8 cellular contexts compared by ENCODE assay signal in the genomic region with DNA sequence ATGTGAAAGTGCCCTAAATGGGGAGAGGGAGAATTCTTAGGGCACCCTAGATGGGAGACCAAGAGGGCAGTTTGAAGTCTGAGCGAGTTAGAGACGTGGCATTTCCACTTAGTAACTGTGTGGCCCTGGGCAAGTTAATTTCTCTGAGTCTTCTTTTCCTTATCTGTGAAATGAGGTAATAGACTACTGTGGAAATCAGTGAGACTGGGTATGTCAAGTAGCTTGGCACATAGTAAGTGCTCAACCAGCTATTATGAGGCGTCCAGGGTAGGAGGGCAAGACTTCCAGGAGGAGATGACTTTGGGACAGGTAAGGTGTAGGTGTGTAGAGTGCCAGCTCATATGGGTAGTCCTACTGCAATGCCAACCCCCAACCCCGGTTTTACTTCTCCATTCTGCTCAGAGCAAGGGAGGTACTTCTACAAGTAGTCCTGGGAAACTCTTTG.
DNase-seq lines count a peak whose midpoint lies in the region; ATAC-seq, FAIRE-seq and TF ChIP-seq lines count a peak whose summit lies in the region.

No MANE protein-coding gene starts in this region.

- H3K9me3 ChIP-seq in HEK293 (ENCODE audit: control insufficient read depth, insufficient read depth, low read depth, low read length): no peaks in the 10 kb centered on the region
- no peaks in the 10 kb centered on the region for H3K9me3 ChIP-seq in mucosa of rectum (ENCODE audit: control insufficient read depth in 2 of 2, low read length in 2 of 2)

- no peak for TF ChIP-seq CTCF in HEK293 (tag by site-specific recombination; IDR thresholded peaks at IDR 0.05)

- POLR2A ChIA-PET in HEK293 (lab: Yijun Ruan, JAX): no interaction called here

- in situ Hi-C loops in ACHN (cut with HindIII; ENCODE audit: low pct_ligation_motif_present, low pct_unique_long_range_greater_than_20kb, low sequenced_read_pairs): no loop called here

- peak overlapping the region; percentile 83 for H3K4me3 Mint-ChIP-seq in central memory CD8-positive, alpha-beta T cell

- H3K9me3 Mint-ChIP-seq in central memory CD8-positive, alpha-beta T cell: no peaks in the 10 kb centered on the region

- H3K27me3 Mint-ChIP-seq in central memory CD8-positive, alpha-beta T cell: no peaks in the 10 kb centered on the region

- no peaks in the 10 kb centered on the region for H3K4me1 ChIP-seq in HEK293 (ENCODE audit: control insufficient read depth, insufficient read depth, low read length)
- H3K4me1 ChIP-seq in mucosa of rectum (ENCODE audit: control insufficient read depth in 2 of 2, insufficient read depth in 2 of 2, low read length in 2 of 2): peaks cover 8 to 10% of the 10 kb centered on the region in 2 donors

- H3K27me3 ChIP-seq in mucosa of rectum (ENCODE audit: control insufficient read depth in 2 of 2, insufficient read depth in 2 of 2, low read length in 2 of 2): no peaks in the 10 kb centered on the region

- H3K9ac ChIP-seq in mucosa of rectum (ENCODE audit: low read depth in 1 of 2, low read length in 2 of 2): peak overlapping the region; percentile 79 to 85

- no peak for FAIRE-seq in urothelium cell line (lab: Jason Lieb, UNC)

- DNase-seq in NOMO-1 treated with DMSO at 0.1 percent for 48 hours (lab: John Stamatoyannopoulos, UW; ENCODE audit: unreplicated experiment): peak; percentile 42
- DNase-seq in central memory CD8-positive, alpha-beta T cell (ENCODE audit: low spot score in 2 of 2): no peak
- DNase-seq in HCEC 1CT: no peak
- no peak for DNase-seq in urothelium cell line (ENCODE audit: low spot score)
- no peak for DNase-seq in ACHN

- peaks cover 33% of the 10 kb centered on the region for H3K4me1 Mint-ChIP-seq in central memory CD8-positive, alpha-beta T cell

- ATAC-seq in GM18502 (IDR thresholded peaks at IDR 0.05; ENCODE audit: poor library complexity, unreplicated experiment): peak; percentile 72
- ATAC-seq in central memory CD8-positive, alpha-beta T cell (replicated peaks; ENCODE audit: extremely low read depth, poor library complexity, severe bottlenecking): peak; percentile 33

- H3K4me3 ChIP-seq in HEK293 (ENCODE audit: low read depth, low read length): peak overlapping the region; percentile 92
- peak overlapping the region; percentile 73 to 92 for H3K4me3 ChIP-seq in mucosa of rectum (ENCODE audit: low read length in 2 of 2)

- no peak overlapping the region for H3K27ac ChIP-seq in HEK293 (ENCODE audit: extremely low read depth, low read depth, low read length)
- peak overlapping the region; percentile 53 to 68 for H3K27ac ChIP-seq in mucosa of rectum (ENCODE audit: low read depth in 2 of 2, low read length in 2 of 2)

- H3K36me3 ChIP-seq in HEK293 (ENCODE audit: control insufficient read depth in 2 of 2, insufficient read depth in 1 of 2, low read length in 2 of 2): peaks cover 0 to 5% of the 10 kb centered on the region in 2 experiments; a peak in 2 of 3 replicates
- H3K36me3 ChIP-seq in mucosa of rectum (ENCODE audit: control insufficient read depth in 2 of 2, insufficient read depth in 2 of 2, low read length in 2 of 2): peaks cover 0 to 3% of the 10 kb centered on the region in 2 donors

- CTCF ChIA-PET in HEK293 (lab: Yijun Ruan, JAX): no interaction called here

- peaks cover 19% of the 10 kb centered on the region for H3K36me3 Mint-ChIP-seq in central memory CD8-positive, alpha-beta T cell (ENCODE audit: insufficient read depth)

- peak overlapping the region; percentile 80 for H3K27ac Mint-ChIP-seq in central memory CD8-positive, alpha-beta T cell (ENCODE audit: low read depth)

TF ChIP-seq in HEK293, 187 proteins besides CTCF, POLR2A, EP300 and RAD21:
- TF ChIP-seq ZNF664 (tag by site-specific recombination; IDR thresholded peaks at IDR 0.05) (peak; percentile 42; the same call in 1 of the 2 replicates), ZFP69B (tag by site-specific recombination; IDR thresholded peaks at IDR 0.05) (no peak), GLIS2 (tag by site-specific recombination; IDR thresholded peaks at IDR 0.05) (no peak)
